Comparison of ENCODE assay signal across 9 cellular contexts in the genomic region with DNA sequence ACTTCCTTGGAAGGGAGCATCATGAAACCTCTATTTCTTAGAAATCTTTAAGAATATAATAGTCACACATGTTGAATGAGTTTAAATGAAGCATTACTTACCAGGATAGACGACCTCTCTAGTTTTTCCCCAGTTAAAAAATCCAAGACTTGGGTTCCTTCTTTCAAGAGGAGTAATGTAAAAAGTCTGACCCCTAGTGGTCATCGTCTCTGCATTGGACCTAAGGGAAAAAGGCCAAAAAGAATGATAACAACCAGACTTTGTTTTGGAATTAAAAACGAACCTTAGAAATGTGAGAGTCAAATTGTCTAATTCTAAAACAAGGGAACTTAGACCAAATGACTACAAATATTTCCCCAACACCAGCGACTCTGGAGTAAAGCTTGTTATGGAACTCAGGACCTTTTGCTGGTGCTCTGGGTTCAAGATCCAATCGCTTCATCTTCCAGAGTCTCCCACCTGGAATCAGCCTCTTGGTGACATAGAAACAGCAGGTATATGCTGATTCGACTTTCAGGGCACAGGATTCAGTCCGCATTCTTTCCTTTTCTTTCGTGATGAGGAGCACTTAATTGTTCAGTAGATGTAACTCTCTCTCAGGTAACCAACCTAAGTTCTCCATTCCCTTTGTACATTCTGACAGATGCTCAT.
DNase-seq lines count a peak whose midpoint lies in the region; ATAC-seq and TF ChIP-seq lines count a peak whose summit lies in the region.
"Had no signal": no experiment of that assay in that cellular context is flagged by ENCODE, and none has a peak within 500 bp of the region (broad histone marks: within the 10 kb centered on the region; RNA-seq: fewer than 3 reads in every experiment).

No MANE protein-coding gene starts in this region.

- peak overlapping the region; percentile 74 for H3K27ac ChIP-seq in left ventricle myocardium inferior (replicated peaks)
- H3K27ac ChIP-seq in spleen, result no peak overlapping the region

- DNase-seq in activated naive CD4-positive, alpha-beta T cell treated with anti-CD3 and anti-CD28 coated beads for 36 hours, result peak; percentile 34
- no peak for DNase-seq in activated naive CD4-positive, alpha-beta T cell treated with anti-CD3 and anti-CD28 coated beads, Interleukin-2, amount 50 U/mL, for 72 hours (ENCODE audit: low spot score in 2 of 2)
- DNase-seq in NCI-H1694 (lab: John Stamatoyannopoulos, UW) (peak; percentile 31), left ventricle myocardium inferior (no peak), spleen (no peak)
- DNase-seq in activated CD8-positive, alpha-beta T cell treated with anti-CD3 and anti-CD28 coated beads, Interleukin-2, amount 10 ng/mL, durations not matched to agents 7 days and 5 days, result peak; percentile 43
- no peak for DNase-seq in activated T-cell treated with anti-CD3 and anti-CD28 coated beads, Interleukin-2, amount 50 U/mL, for 48 hours
- DNase-seq: activated naive CD8-positive, alpha-beta T cell treated with anti-CD3 and anti-CD28 coated beads, Interleukin-2, amount 10 ng/mL, durations not matched to agents 7 days and 5 days had no signal

- CTCF ChIA-PET in activated naive CD4-positive, alpha-beta T cell treated with anti-CD3 and anti-CD28 coated beads for 36 hours (lab: Charles Lee), result interaction anchor here (0.7 to 8.5 kb wide), 7 partner anchors 42 to 1218 kb away, joined by 3 to 245 read pairs (median 8); no protein-coding TSS in a partner anchor
- CTCF ChIA-PET in activated CD8-positive, alpha-beta T cell treated with anti-CD3 and anti-CD28 coated beads, Interleukin-2, amount 10 ng/mL, durations not matched to agents 7 days and 5 days (lab: Charles Lee), result interaction anchor here (0.7 to 20.0 kb wide), 20 partner anchors 9 to 1242 kb away, joined by 3 to 552 read pairs (median 10); no protein-coding TSS in a partner anchor

- TF ChIP-seq CTCF in left ventricle myocardium inferior (IDR thresholded peaks at IDR 0.05; ENCODE audit: borderline replicate concordance) (peak; percentile 85), spleen (IDR thresholded peaks at IDR 0.05 in 8 of 11, conservative IDR thresholded peaks at IDR 0.05 in 3 of 11) (peak; percentile 57 to 87 (median 76))

- no peaks in the 10 kb centered on the region for H3K36me3 ChIP-seq in left ventricle myocardium inferior
- H3K36me3 ChIP-seq in spleen, result no peaks in the 10 kb centered on the region

- POLR2A ChIA-PET in activated CD8-positive, alpha-beta T cell treated with anti-CD3 and anti-CD28 coated beads, Interleukin-2, amount 10 ng/mL, durations not matched to agents 7 days and 5 days (lab: Charles Lee), result interaction anchor here (0.6 to 4.9 kb wide), 2 partner anchors 85 to 1217 kb away, joined by 3 to 40 read pairs; no protein-coding TSS in a partner anchor

- no peak for ATAC-seq in activated naive CD4-positive, alpha-beta T cell treated with anti-CD3 and anti-CD28 coated beads, Interleukin-2, amount 50 U/mL, for 72 hours
- no peak for ATAC-seq in activated CD8-positive, alpha-beta T cell treated with anti-CD3 and anti-CD28 coated beads, Interleukin-2, amount 10 ng/mL, durations not matched to agents 7 days and 5 days
- ATAC-seq in HG03175 (IDR thresholded peaks at IDR 0.05; ENCODE audit: unreplicated experiment), result no peak

- H3K27me3 ChIP-seq in left ventricle myocardium inferior (ENCODE audit: low read depth), result no peaks in the 10 kb centered on the region
- no peaks in the 10 kb centered on the region for H3K27me3 ChIP-seq in spleen (replicated peaks in 1 of 7)

- H3K4me3 ChIP-seq in left ventricle myocardium inferior (no peak overlapping the region), spleen (no peak overlapping the region)

- no peak overlapping the region for H3K27ac Mint-ChIP-seq in activated naive CD4-positive, alpha-beta T cell treated with anti-CD3 and anti-CD28 coated beads for 36 hours
- no peak overlapping the region for H3K27ac Mint-ChIP-seq in activated naive CD4-positive, alpha-beta T cell treated with anti-CD3 and anti-CD28 coated beads, Interleukin-2, amount 50 U/mL, for 72 hours
- H3K27ac Mint-ChIP-seq in activated CD8-positive, alpha-beta T cell treated with anti-CD3 and anti-CD28 coated beads, Interleukin-2, amount 10 ng/mL, durations not matched to agents 7 days and 5 days, result no peak overlapping the region
- H3K27ac Mint-ChIP-seq: activated naive CD8-positive, alpha-beta T cell treated with anti-CD3 and anti-CD28 coated beads, Interleukin-2, amount 10 ng/mL, durations not matched to agents 7 days and 5 days had no signal

- peaks cover 25% of the 10 kb centered on the region for H3K4me1 ChIP-seq in left ventricle myocardium inferior
- H3K4me1 ChIP-seq in spleen, result peaks cover 0 to 17% (median 3%) of the 10 kb centered on the region in 6 donors

- no peaks in the 10 kb centered on the region for H3K9me3 Mint-ChIP-seq in activated naive CD4-positive, alpha-beta T cell treated with anti-CD3 and anti-CD28 coated beads for 36 hours
- H3K9me3 Mint-ChIP-seq in activated naive CD4-positive, alpha-beta T cell treated with anti-CD3 and anti-CD28 coated beads, Interleukin-2, amount 50 U/mL, for 72 hours, result no peaks in the 10 kb centered on the region
- H3K9me3 Mint-ChIP-seq in activated CD8-positive, alpha-beta T cell treated with anti-CD3 and anti-CD28 coated beads, Interleukin-2, amount 10 ng/mL, durations not matched to agents 7 days and 5 days (ENCODE audit: insufficient read depth), result no peaks in the 10 kb centered on the region
- H3K9me3 Mint-ChIP-seq: activated naive CD8-positive, alpha-beta T cell treated with anti-CD3 and anti-CD28 coated beads, Interleukin-2, amount 10 ng/mL, durations not matched to agents 7 days and 5 days had no signal

- H3K27me3 Mint-ChIP-seq in activated naive CD4-positive, alpha-beta T cell treated with anti-CD3 and anti-CD28 coated beads for 36 hours (ENCODE audit: low read depth), result no peaks in the 10 kb centered on the region
- peaks cover 9% of the 10 kb centered on the region for H3K27me3 Mint-ChIP-seq in activated CD8-positive, alpha-beta T cell treated with anti-CD3 and anti-CD28 coated beads, Interleukin-2, amount 10 ng/mL, durations not matched to agents 7 days and 5 days (ENCODE audit: low read depth)

- no peak for TF ChIP-seq POLR2A in spleen (IDR thresholded peaks at IDR 0.05)

- H3K4me3 Mint-ChIP-seq in activated naive CD4-positive, alpha-beta T cell treated with anti-CD3 and anti-CD28 coated beads for 36 hours, result no peak overlapping the region
- H3K4me3 Mint-ChIP-seq in activated CD8-positive, alpha-beta T cell treated with anti-CD3 and anti-CD28 coated beads, Interleukin-2, amount 10 ng/mL, durations not matched to agents 7 days and 5 days, result no peak overlapping the region
- H3K4me3 Mint-ChIP-seq: activated naive CD8-positive, alpha-beta T cell treated with anti-CD3 and anti-CD28 coated beads, Interleukin-2, amount 10 ng/mL, durations not matched to agents 7 days and 5 days had no signal

- no peaks in the 10 kb centered on the region for H3K9me3 ChIP-seq in left ventricle myocardium inferior (replicated peaks)
- H3K9me3 ChIP-seq in spleen, result no peaks in the 10 kb centered on the region

- no peaks in the 10 kb centered on the region for H3K36me3 Mint-ChIP-seq in activated naive CD4-positive, alpha-beta T cell treated with anti-CD3 and anti-CD28 coated beads for 36 hours (ENCODE audit: low read depth)
- H3K36me3 Mint-ChIP-seq in activated naive CD4-positive, alpha-beta T cell treated with anti-CD3 and anti-CD28 coated beads, Interleukin-2, amount 50 U/mL, for 72 hours, result no peaks in the 10 kb centered on the region
- H3K36me3 Mint-ChIP-seq in activated CD8-positive, alpha-beta T cell treated with anti-CD3 and anti-CD28 coated beads, Interleukin-2, amount 10 ng/mL, durations not matched to agents 7 days and 5 days (ENCODE audit: low read depth), result no peaks in the 10 kb centered on the region
- H3K36me3 Mint-ChIP-seq: activated naive CD8-positive, alpha-beta T cell treated with anti-CD3 and anti-CD28 coated beads, Interleukin-2, amount 10 ng/mL, durations not matched to agents 7 days and 5 days had no signal

- peaks cover 22% of the 10 kb centered on the region for H3K4me1 Mint-ChIP-seq in activated naive CD4-positive, alpha-beta T cell treated with anti-CD3 and anti-CD28 coated beads for 36 hours (ENCODE audit: low read depth)
- H3K4me1 Mint-ChIP-seq in activated CD8-positive, alpha-beta T cell treated with anti-CD3 and anti-CD28 coated beads, Interleukin-2, amount 10 ng/mL, durations not matched to agents 7 days and 5 days (ENCODE audit: low read depth), result peaks cover 12% of the 10 kb centered on the region

- intact Hi-C loops in activated naive CD4-positive, alpha-beta T cell treated with anti-CD3 and anti-CD28 coated beads for 36 hours (cut with micrococcal nuclease), result loop anchor here (1.0 to 5.0 kb wide), 2 partner anchors 191 to 1340 kb away; no protein-coding TSS in a partner anchor
- intact Hi-C loops in left ventricle myocardium inferior (cut with micrococcal nuclease), result loop anchor here (10.0 kb wide), 2 partner anchors 188 to 802 kb away; a partner anchor contains a TSS
- intact Hi-C loops in spleen (cut with DNase I; ENCODE audit: low total_unique reads), result loop anchor here (5.0 kb wide), 1 partner anchor 190 kb away; no protein-coding TSS in a partner anchor

- 35 to 41% (median 39%) methylated on average over 8 of the region's 8 CpGs for WGBS in spleen, 5 donors

Comparison
In these comparisons a context has a peak if more than half of its experiments do, and no peak if none do; other contexts are left out.
1. DNase-seq: peak in activated naive CD4-positive, alpha-beta T cell treated with anti-CD3 and anti-CD28 coated beads for 36 hours (single experiment), NCI-H1694 (single experiment) and activated CD8-positive, alpha-beta T cell treated with anti-CD3 and anti-CD28 coated beads, Interleukin-2, amount 10 ng/mL, durations not matched to agents 7 days and 5 days (single experiment); none in activated naive CD4-positive, alpha-beta T cell treated with anti-CD3 and anti-CD28 coated beads, Interleukin-2, amount 50 U/mL, for 72 hours (0 of 2), left ventricle myocardium inferior (single experiment), spleen (single experiment) and activated T-cell treated with anti-CD3 and anti-CD28 coated beads, Interleukin-2, amount 50 U/mL, for 48 hours (0 of 2).